Comparison of ENCODE assay signal across 8 cellular contexts in the genomic region with DNA sequence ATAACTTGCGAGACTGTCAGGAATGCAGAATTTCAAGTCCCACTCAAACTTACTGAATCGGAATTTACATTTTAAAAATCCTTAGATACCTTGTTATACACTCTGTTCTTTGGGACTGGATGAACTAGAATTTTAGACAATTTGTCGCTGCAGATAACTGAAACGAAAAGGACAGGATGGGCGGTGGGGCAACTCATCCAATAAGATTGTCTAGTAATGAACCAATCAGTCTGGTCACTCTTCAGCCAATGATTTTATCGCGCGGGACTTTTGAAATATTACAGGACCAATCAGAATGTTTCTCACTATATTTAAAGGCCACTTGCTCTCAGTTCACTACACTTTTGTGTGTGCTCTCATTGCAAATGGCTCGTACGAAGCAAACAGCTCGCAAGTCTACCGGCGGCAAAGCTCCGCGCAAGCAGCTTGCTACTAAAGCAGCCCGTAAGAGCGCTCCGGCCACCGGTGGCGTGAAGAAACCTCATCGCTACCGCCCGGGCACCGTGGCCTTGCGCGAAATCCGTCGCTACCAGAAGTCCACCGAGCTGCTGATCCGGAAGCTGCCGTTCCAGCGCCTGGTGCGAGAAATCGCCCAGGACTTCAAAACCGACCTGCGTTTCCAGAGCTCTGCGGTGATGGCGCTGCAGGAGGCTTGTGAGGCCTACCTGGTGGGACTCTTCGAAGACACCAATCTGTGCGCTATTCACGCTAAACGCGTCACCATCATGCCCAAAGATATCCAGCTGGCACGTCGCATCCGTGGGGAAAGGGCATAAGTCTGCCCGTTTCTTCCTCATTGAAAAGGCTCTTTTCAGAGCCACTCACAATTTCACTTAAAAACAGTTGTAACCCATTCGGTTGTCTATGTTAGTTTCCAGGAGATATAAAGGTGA. TPM values are rescaled to one million over a fixed set of nuclear protein-coding genes. Genes with fewer than 3 reads are reported as not detected.
DNase-seq lines count a peak whose midpoint lies in the region; ATAC-seq, FAIRE-seq and TF ChIP-seq lines count a peak whose summit lies in the region.

No MANE protein-coding gene starts in this region.

- FAIRE-seq in frontal cortex (lab: Jason Lieb, UNC) (peak; percentile 37), pancreas (lab: Jason Lieb, UNC) (peak; percentile 68)

- DNase-seq in BJ (ENCODE audit: low read depth), result peak; percentile 87
- DNase-seq in RPMI7951 (ENCODE audit: low read depth), result peak; percentile 98
- DNase-seq in activated naive CD4-positive, alpha-beta T cell treated with anti-CD3 and anti-CD28 coated beads for 36 hours, result peak; percentile 84
- peak; percentile 59 to 77 for DNase-seq in frontal cortex (ENCODE audit: low spot score in 2 of 2)
- DNase-seq in pancreas, result peak in 5 of 6 donors; percentile 48 to 87 (median 76)
- DNase-seq in cortex of kidney (lab: John Stamatoyannopoulos, UW), result no peak

- no peaks in the 10 kb centered on the region for H3K9me3 ChIP-seq in pancreas

- POLR2A ChIA-PET in BJ (lab: Charles Lee), result interaction anchor here (0.5 to 2.3 kb wide), 7 partner anchors 8 to 1087 kb away, joined by 3 to 21 read pairs (median 4); a partner anchor contains a TSS

- peak overlapping the region; percentile 99 for H3K27ac Mint-ChIP-seq in activated naive CD4-positive, alpha-beta T cell treated with anti-CD3 and anti-CD28 coated beads for 36 hours

- peak; percentile 44 for ATAC-seq in GM19328 (IDR thresholded peaks at IDR 0.05; ENCODE audit: unreplicated experiment)
- ATAC-seq in HG03460 (IDR thresholded peaks at IDR 0.05; ENCODE audit: unreplicated experiment), result peak; percentile 57
- peak; percentile 76 to 87 (median 80) for ATAC-seq in pancreas

- peak overlapping the region; percentile 83 for H3K4me3 Mint-ChIP-seq in activated naive CD4-positive, alpha-beta T cell treated with anti-CD3 and anti-CD28 coated beads for 36 hours

- peaks cover 3% of the 10 kb centered on the region for H3K36me3 Mint-ChIP-seq in activated naive CD4-positive, alpha-beta T cell treated with anti-CD3 and anti-CD28 coated beads for 36 hours (ENCODE audit: low read depth)

- H3K36me3 ChIP-seq in BJ (ENCODE audit: control insufficient read depth, insufficient read depth, low read length), result no peaks in the 10 kb centered on the region
- no peaks in the 10 kb centered on the region for H3K36me3 ChIP-seq in pancreas

- CTCF ChIA-PET in BJ (lab: Yijun Ruan, JAX), result interaction anchor here (1.4 to 2.8 kb wide), 5 partner anchors 19 to 53 kb away, joined by 3 to 9 read pairs (median 6); a partner anchor contains a TSS
- CTCF ChIA-PET in activated naive CD4-positive, alpha-beta T cell treated with anti-CD3 and anti-CD28 coated beads for 36 hours (lab: Charles Lee), result interaction anchor here (0.6 to 2.5 kb wide), 5 partner anchors 13 to 222 kb away, joined by 3 to 15 read pairs (median 5); a partner anchor contains a TSS

- TF ChIP-seq CTCF in BJ (IDR thresholded peaks at IDR 0.05; ENCODE audit: insufficient read depth, low read depth, low read length) (peak; percentile 30; the same call in 1 of the 2 replicates), pancreas (IDR thresholded peaks at IDR 0.05) (no peak)

- peaks cover 0 to 9% (median 5%) of the 10 kb centered on the region in 3 donors for H3K4me1 ChIP-seq in pancreas

- H3K4me1 Mint-ChIP-seq in activated naive CD4-positive, alpha-beta T cell treated with anti-CD3 and anti-CD28 coated beads for 36 hours (ENCODE audit: low read depth), result peaks cover 13% of the 10 kb centered on the region

- no peaks in the 10 kb centered on the region for H3K27me3 Mint-ChIP-seq in activated naive CD4-positive, alpha-beta T cell treated with anti-CD3 and anti-CD28 coated beads for 36 hours (ENCODE audit: low read depth)

- no peaks in the 10 kb centered on the region for H3K27me3 ChIP-seq in BJ (ENCODE audit: control insufficient read depth, insufficient read depth, low read length)
- no peaks in the 10 kb centered on the region for H3K27me3 ChIP-seq in pancreas

- WGBS in pancreas, 2 donors, result 4 to 5% methylated on average over 48 of the region's 48 CpGs

- peak overlapping the region; percentile 89 to 98 (median 94) for H3K27ac ChIP-seq in pancreas

- intact Hi-C loops in activated naive CD4-positive, alpha-beta T cell treated with anti-CD3 and anti-CD28 coated beads for 36 hours (cut with micrococcal nuclease), result loop anchor here (1.0 kb wide), 2 partner anchors 10 to 113 kb away; a partner anchor contains a TSS
- intact Hi-C loops in pancreas (cut with DNase I), result no loop called here

- no peaks in the 10 kb centered on the region for H3K9me3 Mint-ChIP-seq in activated naive CD4-positive, alpha-beta T cell treated with anti-CD3 and anti-CD28 coated beads for 36 hours

- H3K4me3 ChIP-seq in BJ (ENCODE audit: low read depth, low read length), result peak overlapping the region; percentile 51
- H3K4me3 ChIP-seq in pancreas, result peak overlapping the region; percentile 10 to 52 (median 26)

RNA-seq across cellular contexts. Expression of a gene that starts 41.9 kb away (rescaled TPM):
- polyA plus RNA-seq in BJ (2011; rRNA removed) (23.5 and 24.3 TPM in 2 replicates), pancreas (1 to 10 TPM; 3.4 to 3.9 TPM)
- 8.4 and 14.6 TPM in 2 replicates for polyA minus RNA-seq in BJ (2011; rRNA and poly(A)+ RNA removed)
- 11.6 and 12.1 TPM in 2 replicates for total RNA-seq in RPMI7951 (2014; rRNA removed; shearing (Covaris generic))
- total RNA-seq in activated naive CD4-positive, alpha-beta T cell treated with anti-CD3 and anti-CD28 coated beads for 36 hours, result 1 to 10 TPM in 1 of 2 experiments, under 1 TPM in 1; 0.57 to 1.4 TPM
- total RNA-seq in frontal cortex (0.41 TPM), pancreas (10 to 100 TPM in 1 of 6 donors, 1 to 10 TPM in 5; 3.1 to 10.2 (median 3.8) TPM)
